ENCODE assay signal across 9 cellular contexts in the genomic region with DNA sequence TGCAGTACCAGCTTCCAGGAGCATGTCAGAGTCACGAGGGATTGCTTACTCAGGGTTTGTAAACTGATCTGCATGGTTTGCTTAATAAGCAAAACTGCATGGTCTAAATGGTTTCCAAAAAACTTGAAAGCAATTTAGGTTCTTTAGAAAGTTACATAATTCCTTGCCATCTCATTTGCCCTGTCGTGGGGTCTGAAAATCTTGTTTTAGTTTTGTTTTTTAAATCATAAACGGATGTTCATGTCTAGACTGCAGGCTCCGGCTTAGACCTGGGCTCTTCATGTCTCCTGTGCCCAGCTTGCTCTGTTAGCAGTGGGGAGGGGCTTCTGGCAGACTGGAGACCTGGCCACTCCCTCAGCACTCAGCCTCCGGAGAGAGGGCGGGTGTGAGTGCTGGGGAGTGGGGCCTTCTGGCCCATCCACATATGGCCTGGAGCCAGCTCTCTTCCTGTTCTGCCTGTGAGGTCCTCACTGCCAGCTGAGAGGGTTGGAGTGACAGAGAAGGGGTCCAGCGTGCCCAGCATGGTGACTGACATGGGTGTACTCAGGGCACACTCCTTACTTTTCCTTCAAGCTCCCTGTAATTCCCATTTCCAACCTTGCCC. TPM values are rescaled to one million over a fixed set of nuclear protein-coding genes. Genes with fewer than 3 reads are reported as not detected.
DNase-seq lines count a peak whose midpoint lies in the region; ATAC-seq lines count a peak whose summit lies in the region.
"Had no signal": no experiment of that assay in that cellular context is flagged by ENCODE, and none has a peak within 500 bp of the region (broad histone marks: within the 10 kb centered on the region; RNA-seq: fewer than 3 reads in every experiment).

No MANE protein-coding gene starts in this region.

- no peaks in the 10 kb centered on the region for H3K9me3 ChIP-seq in BLaER1 treated with 17β-estradiol and CSF1 and Interleukin-3, amounts not matched to agents 10 nM and 100 nM (replicated peaks in 1 of 11)
- no peaks in the 10 kb centered on the region for H3K9me3 ChIP-seq in SK-N-MC (ENCODE audit: low read depth, low read length)

- H3K9me3 Mint-ChIP-seq in activated T-helper 17 cell treated with anti-CD3 and anti-CD28 coated beads, Interleukin-2, amount 50 U/mL, for 72 hours, result no peaks in the 10 kb centered on the region

- H3K9ac ChIP-seq in BLaER1 treated with 17β-estradiol and CSF1 and Interleukin-3, amounts not matched to agents 10 nM and 100 nM, result peak overlapping the region in 1 of 11 experiments; percentile 15; a peak in 1 of 22 replicates
- H3K9ac ChIP-seq in SK-N-MC (ENCODE audit: insufficient read length), result no peak overlapping the region

- H4K20me1 ChIP-seq in BLaER1 treated with 17β-estradiol and CSF1 and Interleukin-3, amounts not matched to agents 10 nM and 100 nM, result 0 out of 22 replicates have a peak, but pooled peaks cover 0 to 5% (median 0%) of the 10 kb centered on the region in 11 experiments

- H3K4me3 ChIP-seq in BLaER1 treated with 17β-estradiol and CSF1 and Interleukin-3, amounts not matched to agents 10 nM and 100 nM, result no peak overlapping the region
- H3K4me3 ChIP-seq in SK-N-MC, result peak overlapping the region; percentile 58

- peaks cover 8% of the 10 kb centered on the region for H3K4me1 Mint-ChIP-seq in activated T-helper 17 cell treated with anti-CD3 and anti-CD28 coated beads, Interleukin-2, amount 50 U/mL, for 72 hours

- DNase-seq in NCI-H1092 (lab: John Stamatoyannopoulos, UW) (peak; percentile 93), SK-N-MC (ENCODE audit: low read depth, low spot score) (peak; percentile 30), iPS-NIHi7 (ENCODE audit: extremely low spot score) (peak; percentile 94), nucleus accumbens (lab: John Stamatoyannopoulos, UW) (no peak), T1000 (lab: John Stamatoyannopoulos, UW) (no peak)
- DNase-seq: activated naive CD4-positive, alpha-beta T cell treated with anti-CD3 and anti-CD28 coated beads, Interleukin-2, amount 50 U/mL, for 16 hours had no signal

- H3K36me3 Mint-ChIP-seq in activated T-helper 17 cell treated with anti-CD3 and anti-CD28 coated beads, Interleukin-2, amount 50 U/mL, for 72 hours (ENCODE audit: low read depth), result no peaks in the 10 kb centered on the region

- H3K4me2 ChIP-seq in BLaER1 treated with 17β-estradiol and CSF1 and Interleukin-3, amounts not matched to agents 10 nM and 100 nM, result peak overlapping the region; percentile 46 to 70 (median 60)

- H3K36me3 ChIP-seq in BLaER1 treated with 17β-estradiol and CSF1 and Interleukin-3, amounts not matched to agents 10 nM and 100 nM, result no peaks in the 10 kb centered on the region
- no peaks in the 10 kb centered on the region for H3K36me3 ChIP-seq in SK-N-MC (ENCODE audit: insufficient read depth, low read length)

- H3K27ac Mint-ChIP-seq in activated T-helper 17 cell treated with anti-CD3 and anti-CD28 coated beads, Interleukin-2, amount 50 U/mL, for 72 hours, result no peak overlapping the region

- H3K27ac ChIP-seq in BLaER1 treated with 17β-estradiol and CSF1 and Interleukin-3, amounts not matched to agents 10 nM and 100 nM, result 0 out of 22 replicates have a peak overlapping the region, but pooled peaks of 1 of the 11 experiments have one; percentile 11
- peak overlapping the region; percentile 76 for H3K27ac ChIP-seq in SK-N-MC

- H3K27me3 Mint-ChIP-seq in activated T-helper 17 cell treated with anti-CD3 and anti-CD28 coated beads, Interleukin-2, amount 50 U/mL, for 72 hours, result peaks cover 13% of the 10 kb centered on the region

- peaks cover 22 to 40% (median 33%) of the 10 kb centered on the region in 10 experiments for H3K4me1 ChIP-seq in BLaER1 treated with 17β-estradiol and CSF1 and Interleukin-3, amounts not matched to agents 10 nM and 100 nM

- no peak overlapping the region for H3K4me3 Mint-ChIP-seq in activated T-helper 17 cell treated with anti-CD3 and anti-CD28 coated beads, Interleukin-2, amount 50 U/mL, for 72 hours

- ATAC-seq in activated T-helper 17 cell treated with anti-CD3 and anti-CD28 coated beads, Interleukin-2, amount 50 U/mL, for 72 hours (replicated peaks), result no peak
- no peak for ATAC-seq in HG02852 (IDR thresholded peaks at IDR 0.05; ENCODE audit: unreplicated experiment)

- H3K27me3 ChIP-seq in BLaER1 treated with 17β-estradiol and CSF1 and Interleukin-3, amounts not matched to agents 10 nM and 100 nM, result no peaks in the 10 kb centered on the region

RNA-seq across cellular contexts. Expression of gene PRF1, which starts 17.5 kb away (rescaled TPM):
- 10 to 100 TPM; 22.5 to 28.5 TPM for total RNA-seq in activated T-helper 17 cell treated with anti-CD3 and anti-CD28 coated beads, Interleukin-2, amount 50 U/mL, for 72 hours

Comparison
In these comparisons a context has a peak if more than half of its experiments do, and no peak if none do; other contexts are left out.
1. DNase-seq: peak in NCI-H1092 (single experiment), SK-N-MC (single experiment) and iPS-NIHi7 (single experiment); none in nucleus accumbens (0 of 56) and T1000 (single experiment).